In the genomic region with DNA sequence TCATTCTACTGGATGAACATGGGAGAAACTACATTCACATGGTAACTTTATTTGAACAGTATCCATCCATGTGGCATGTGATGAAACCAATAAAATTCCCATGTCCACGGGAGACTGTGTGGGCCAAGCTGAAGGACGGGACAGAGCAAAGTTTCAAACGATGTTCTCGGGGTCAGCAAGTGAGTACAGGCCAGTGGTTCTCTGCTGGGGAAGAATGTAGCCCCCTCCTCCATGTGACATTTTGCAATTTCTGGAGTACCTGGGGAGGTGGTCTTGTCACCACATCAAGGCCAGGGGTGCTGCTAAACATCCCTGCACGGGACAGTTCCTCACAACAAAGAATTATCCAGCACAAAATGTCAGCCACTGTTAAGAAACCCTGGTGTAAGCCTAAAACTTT, we compare ENCODE assay signal across 17 cellular contexts.
"Had no signal": no experiment of that assay in that cellular context is flagged by ENCODE, and none has a peak within 500 bp of the region (broad histone marks: within the 10 kb centered on the region; RNA-seq: fewer than 3 reads in every experiment).

No MANE protein-coding gene starts in this region.

- ATAC-seq: psoas muscle; right cardiac atrium; right lobe of liver; stimulated activated effector memory CD8-positive, alpha-beta T cell treated with anti-CD3 and anti-CD28 coated beads, Interleukin-12 subunit alpha, Interleukin-12 subunit beta, amount 100 ng/mL, for 72 hours; stimulated activated naive B cell treated with anti-CD40 and anti-IgM and Interleukin-4, amounts not matched to agents 10 μg/mL and 1 μg/mL and 100 μg/mL, for 72 hours had no signal

- DNase-seq: occipital lobe; ovary; psoas muscle; right cardiac atrium; sigmoid colon; small intestine; stimulated activated CD4-positive, alpha-beta T cell treated with anti-CD3 and anti-CD28 coated beads, Interleukin-15, amount 100 ng/mL, for 24 hours; stimulated activated CD4-positive, alpha-beta T cell treated with anti-CD3 and anti-CD28 coated beads, Interleukin-2, amount 100 ng/mL, for 24 hours; stimulated activated CD4-positive, alpha-beta T cell treated with anti-CD3 and anti-CD28 coated beads, Interleukin-2, amount 100 ng/mL, for 48 hours; stimulated activated CD4-positive, alpha-beta T cell treated with anti-CD3 and anti-CD28 coated beads, Interleukin-4, amount 100 ng/mL, for 24 hours; stimulated activated naive B cell treated with anti-CD40 and anti-IgM and Interleukin-4, amounts not matched to agents 10 μg/mL and 1 μg/mL and 100 μg/mL, for 72 hours; stimulated activated naive CD4-positive, alpha-beta T cell treated with Interleukin-2 at 50 U/mL for 16 hours; stomach; thyroid gland; trophoblast cell had no signal
